In the genomic region with DNA sequence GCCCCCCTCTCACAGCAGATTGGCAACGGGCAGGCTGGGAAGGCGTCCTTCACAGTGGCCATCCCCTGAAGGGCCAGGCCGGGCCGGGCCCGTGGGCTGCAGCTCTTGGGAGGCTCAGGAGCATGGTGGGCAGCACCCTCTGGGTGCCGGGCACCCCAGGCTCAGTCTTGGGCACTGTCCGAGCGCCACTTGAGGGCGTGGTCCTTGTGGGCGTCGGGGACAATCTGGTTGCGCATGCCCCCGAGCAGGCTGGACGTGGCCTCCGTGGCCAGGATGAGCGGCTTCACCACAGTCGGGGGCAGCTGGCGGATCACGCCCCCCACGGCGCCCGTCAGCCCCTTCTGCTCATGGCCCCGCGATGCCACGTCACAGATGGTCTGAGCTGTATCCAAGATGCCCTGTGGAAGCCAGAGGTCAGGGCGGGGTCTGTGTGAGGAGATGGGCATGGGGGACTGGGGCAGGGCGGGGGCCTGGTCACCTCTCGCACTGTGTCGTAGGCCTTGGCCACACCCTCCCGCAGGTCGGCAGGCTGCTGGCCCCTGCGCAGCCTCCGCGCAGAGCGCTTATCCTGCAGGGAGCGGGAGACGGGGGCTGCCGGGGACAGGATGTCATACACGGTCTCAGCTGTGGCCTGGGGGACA, we compare ENCODE assay signal across 19 cellular contexts. TPM values are rescaled to one million over a fixed set of nuclear protein-coding genes. Genes with fewer than 3 reads are reported as not detected.
DNase-seq lines count a peak whose midpoint lies in the region; ATAC-seq, FAIRE-seq and TF ChIP-seq lines count a peak whose summit lies in the region.
"Had no signal": no experiment of that assay in that cellular context is flagged by ENCODE, and none has a peak within 500 bp of the region (broad histone marks: within the 10 kb centered on the region; RNA-seq: fewer than 3 reads in every experiment).

No MANE protein-coding gene starts in this region.

- intact Hi-C loops in CD8-positive, alpha-beta T cell (cut with DNase I, micrococcal nuclease): loop anchor here (1.0 to 2.0 kb wide), 4 partner anchors 16 to 108 kb away; a partner anchor contains a TSS
- intact Hi-C loops in K562 (cut with micrococcal nuclease): loop anchor here (1.0 to 5.0 kb wide), 2 partner anchors 48 to 108 kb away; no protein-coding TSS in a partner anchor

- POLR2A ChIA-PET in CD8-positive, alpha-beta T cell (lab: Charles Lee): interaction anchor here (1.5 to 27.7 kb wide), 3 partner anchors 16 to 40 kb away, joined by 4 to 810 read pairs (median 6); a partner anchor contains a TSS
- POLR2A ChIA-PET in K562 (lab: Yijun Ruan, JAX): interaction anchor here (0.6 kb wide), 2 partner anchors 45 to 88 kb away, joined by 4 to 5 read pairs; no protein-coding TSS in a partner anchor

- no peak overlapping the region for H3K27ac ChIP-seq in CD8-positive, alpha-beta T cell (ENCODE audit: low read depth, low read length)
- H3K27ac ChIP-seq in K562 (ENCODE audit: extremely low read depth, low read depth, low read length) (no peak overlapping the region), mucosa of rectum (ENCODE audit: low read depth in 2 of 2, low read length in 2 of 2) (peak overlapping the region; percentile 95 to 99)
- H3K27ac ChIP-seq: C4-2B had no signal

- no peaks in the 10 kb centered on the region for H3K27me3 ChIP-seq in CD8-positive, alpha-beta T cell (ENCODE audit: insufficient read depth, low read length)
- H3K27me3 ChIP-seq in K562 (ENCODE audit: control insufficient read depth in 2 of 2, insufficient read depth in 2 of 2, low read length in 2 of 2) (no peaks in the 10 kb centered on the region), mucosa of rectum (ENCODE audit: control insufficient read depth in 2 of 2, insufficient read depth in 2 of 2, low read length in 2 of 2) (no peaks in the 10 kb centered on the region)
- H3K27me3 ChIP-seq: heart left ventricle, uterus had no signal

- TF ChIP-seq CTCF in CD8-positive, alpha-beta T cell (IDR thresholded peaks at IDR 0.05): no peak
- TF ChIP-seq CTCF in K562 (IDR thresholded peaks at IDR 0.05 in 2 of 3, conservative IDR thresholded peaks at IDR 0.05 in 1 of 3; ENCODE audit: insufficient read depth in 2 of 3, low read depth in 1 of 3, low read length in 3 of 3): no peak

- TF ChIP-seq POLR2A in K562 (conservative IDR thresholded peaks at IDR 0.05): no peak

- no peaks in the 10 kb centered on the region for H4K20me1 ChIP-seq in K562 (replicated peaks; ENCODE audit: control insufficient read depth, insufficient read depth, low read length)

- no peak for FAIRE-seq in K562 (lab: Jason Lieb, UNC)
- FAIRE-seq: astrocyte, small intestine had no signal

- ATAC-seq in CD8-positive, alpha-beta T cell: no peak
- ATAC-seq in K562: peak; percentile 22
- ATAC-seq in HG03175 (IDR thresholded peaks at IDR 0.05; ENCODE audit: unreplicated experiment): no peak

- no peak for TF ChIP-seq EP300 in K562 (IDR thresholded peaks at IDR 0.05; ENCODE audit: low read length)

- no peak for DNase-seq in CD8-positive, alpha-beta T cell
- DNase-seq in K562 (ENCODE audit: extremely low read depth in 1 of 4, low spot score in 3 of 4) (no peak), NCI-H510A (lab: John Stamatoyannopoulos, UW) (no peak), cortex of kidney (lab: John Stamatoyannopoulos, UW) (no peak)
- DNase-seq: NCI-H1436 treated with DMSO at 0.1 percent for 48 hours had no signal

- peak overlapping the region in 1 of 2 experiments; percentile 79; a peak in 2 of 4 replicates for H3K9ac ChIP-seq in K562 (ENCODE audit: insufficient read depth in 1 of 2, low read depth in 2 of 2, low read length in 2 of 2)
- peak overlapping the region in 1 of 2 donors; percentile 98 for H3K9ac ChIP-seq in mucosa of rectum (ENCODE audit: low read depth in 1 of 2, low read length in 2 of 2)

- H3K27me3 Mint-ChIP-seq in CD8-positive, alpha-beta T cell (ENCODE audit: low read depth): no peaks in the 10 kb centered on the region
- H3K27me3 Mint-ChIP-seq: activated naive CD8-positive, alpha-beta T cell treated with anti-CD3 and anti-CD28 coated beads for 36 hours; naive thymus-derived CD8-positive, alpha-beta T cell had no signal

- no peaks in the 10 kb centered on the region for H3K9me1 ChIP-seq in K562 (ENCODE audit: control insufficient read depth, insufficient read depth, low read length)

- no peak for TF ChIP-seq RAD21 in K562 (CRISPR knock-in tag; conservative IDR thresholded peaks at IDR 0.05 in 1 of 2, IDR thresholded peaks at IDR 0.05 in 1 of 2)

- CTCF ChIA-PET in CD8-positive, alpha-beta T cell (lab: Charles Lee): interaction anchor here (0.6 to 30.0 kb wide), 16 partner anchors 7 to 206 kb away, joined by 3 to 1398 read pairs (median 8); a partner anchor contains a TSS
- CTCF ChIA-PET in K562 (lab: Yijun Ruan, JAX; ENCODE audit: low intra/inter-chr PET ratio): interaction anchor here (0.5 to 3.4 kb wide), 4 partner anchors 16 to 208 kb away, joined by 3 to 39 read pairs (median 8); no protein-coding TSS in a partner anchor

- H3K9me3 ChIP-seq in CD8-positive, alpha-beta T cell (ENCODE audit: low read length): no peaks in the 10 kb centered on the region
- H3K9me3 ChIP-seq in K562 (replicated peaks; ENCODE audit: control insufficient read depth, insufficient read depth, low read depth, low read length) (no peaks in the 10 kb centered on the region), mucosa of rectum (ENCODE audit: control insufficient read depth in 2 of 2, low read length in 2 of 2) (no peaks in the 10 kb centered on the region)
- H3K9me3 ChIP-seq: heart left ventricle, uterus had no signal

- peak overlapping the region; percentile 49 for H3K27ac Mint-ChIP-seq in CD8-positive, alpha-beta T cell
- H3K27ac Mint-ChIP-seq: activated naive CD8-positive, alpha-beta T cell treated with anti-CD3 and anti-CD28 coated beads for 36 hours had no signal

- 73% methylated on average over 36 of the region's 39 CpGs for WGBS in K562 (ENCODE audit: insufficient coverage, low coverage, missing lambda C conversion rate)

- no peak overlapping the region for H3K4me3 ChIP-seq in CD8-positive, alpha-beta T cell (ENCODE audit: low read depth, low read length)
- H3K4me3 ChIP-seq in K562 (no peak overlapping the region), mucosa of rectum (ENCODE audit: low read length in 2 of 2) (no peak overlapping the region)
- H3K4me3 ChIP-seq: heart left ventricle, uterus had no signal

- H3K79me2 ChIP-seq in K562 (ENCODE audit: control insufficient read depth, insufficient read depth, low read length): no peaks in the 10 kb centered on the region

- no peaks in the 10 kb centered on the region for H3K9me3 Mint-ChIP-seq in CD8-positive, alpha-beta T cell
- H3K9me3 Mint-ChIP-seq: activated naive CD8-positive, alpha-beta T cell treated with anti-CD3 and anti-CD28 coated beads for 36 hours; naive thymus-derived CD8-positive, alpha-beta T cell had no signal

- TSS peak; percentile 35 for BruUV-seq in K562 (replicated peaks; lab: Mats Ljungman, UMichigan)

- in situ Hi-C loops in K562 (cut with MboI): loop anchor here (5.0 kb wide), 2 partner anchors 48 to 108 kb away; no protein-coding TSS in a partner anchor

- no peaks in the 10 kb centered on the region for H3K36me3 ChIP-seq in CD8-positive, alpha-beta T cell (ENCODE audit: insufficient read depth, low read length)
- H3K36me3 ChIP-seq in K562 (ENCODE audit: control insufficient read depth, insufficient read depth, low read length) (peaks cover 46% of the 10 kb centered on the region; the same call in 2 of the 3 replicates), mucosa of rectum (ENCODE audit: control insufficient read depth in 2 of 2, insufficient read depth in 2 of 2, low read length in 2 of 2) (peaks cover 36 to 37% of the 10 kb centered on the region in 2 donors)
- H3K36me3 ChIP-seq: uterus had no signal

- peaks cover 4% of the 10 kb centered on the region for H3K4me1 ChIP-seq in CD8-positive, alpha-beta T cell (ENCODE audit: insufficient read depth, low read length)
- H3K4me1 ChIP-seq in K562 (replicated peaks in 1 of 2; ENCODE audit: control insufficient read depth in 2 of 2, insufficient read depth in 2 of 2, low read length in 2 of 2) (peaks cover 9 to 66% of the 10 kb centered on the region in 2 experiments; a peak in 4 of 5 replicates), mucosa of rectum (ENCODE audit: control insufficient read depth in 2 of 2, insufficient read depth in 2 of 2, low read length in 2 of 2) (peaks cover 13 to 23% of the 10 kb centered on the region in 2 donors)
- H3K4me1 ChIP-seq: uterus had no signal

- H3K4me2 ChIP-seq in K562 (ENCODE audit: insufficient read depth, low read length): no peak overlapping the region

- H3K36me3 Mint-ChIP-seq in CD8-positive, alpha-beta T cell: peaks cover 43% of the 10 kb centered on the region

- H3K4me3 Mint-ChIP-seq in CD8-positive, alpha-beta T cell: no peak overlapping the region
- H3K4me3 Mint-ChIP-seq: activated naive CD8-positive, alpha-beta T cell treated with anti-CD3 and anti-CD28 coated beads for 36 hours had no signal

- H3K4me1 Mint-ChIP-seq in CD8-positive, alpha-beta T cell (ENCODE audit: low read depth): peaks cover 2% of the 10 kb centered on the region

- no peak overlapping the region for H2AFZ ChIP-seq in K562 (ENCODE audit: low read depth, low read length)

RNA-seq across cellular contexts. Expression of a gene that starts 16.5 kb away (rescaled TPM):
- 100 to 1,000 TPM; 187 to 212 TPM for total RNA-seq in CD8-positive, alpha-beta T cell
- 20.8 and 92.1 TPM in 2 replicates for total RNA-seq in K562 (2011; cell fraction: chromatin; rRNA removed; ENCODE audit: low replicate concordance)
- 57.7 and 64.3 TPM in 2 replicates for total RNA-seq in K562 (2011; cell fraction: nucleolus; rRNA removed)
- 24.2 and 37.8 TPM in 2 replicates for total RNA-seq in K562 (2011; cell fraction: nucleoplasm; rRNA removed)
- total RNA-seq in K562 (2014; rRNA removed): 39.1 and 40.0 TPM in 2 replicates
- total RNA-seq in K562 (2014; rRNA removed; fragmentation: Illumina TruSeq; extraction: Trizol): 7.2 and 11.5 TPM in 2 replicates
- 12.7 and 12.9 TPM in 2 replicates for total RNA-seq in K562 (2015; rRNA removed; fragmentation: Illumina TruSeq; extraction: Trizol)
- 65.0 and 69.6 TPM in 2 replicates for total RNA-seq in K562 (2021)
- 16.4 and 34.2 TPM in 2 replicates for polyA plus RNA-seq in K562 (2011; rRNA removed)
- 30.6 and 56.6 TPM in 2 replicates for polyA plus RNA-seq in K562 (2011; cell fraction: cytosol; rRNA removed)
- polyA plus RNA-seq in K562 (2011; cell fraction: nucleus; rRNA removed): 30.2 and 48.9 TPM in 2 replicates
- 38.5 and 52.8 TPM in 2 replicates for polyA plus RNA-seq in K562 (2012)
- polyA plus RNA-seq in K562 (2014; fragmentation: Illumina TruSeq; extraction: Trizol): 41.0 and 45.1 TPM in 2 replicates
- under 1 TPM; 0.46 to 0.59 TPM for polyA plus RNA-seq in K562 (2014; fragmentation: Nextera tagmentation; extraction: Ambion mirVana)
- 26.8 and 27.3 TPM in 2 replicates for polyA plus RNA-seq in K562 (2014; rRNA removed)
- polyA minus RNA-seq in K562 (2011; rRNA and poly(A)+ RNA removed): 26.8 and 39.2 TPM in 2 replicates
- 50.9 and 64.3 TPM in 2 replicates for polyA minus RNA-seq in K562 (2011; cell fraction: cytosol; rRNA and poly(A)+ RNA removed)
- 17.4 and 22.8 TPM in 2 replicates for polyA minus RNA-seq in K562 (2011; cell fraction: nucleus; rRNA and poly(A)+ RNA removed)

RNA-seq across cellular contexts. Expression of a gene that starts 22.1 kb away (rescaled TPM):
- 100 to 1,000 TPM; 285 to 311 TPM for total RNA-seq in CD8-positive, alpha-beta T cell
- 50.6 and 183 TPM in 2 replicates for total RNA-seq in K562 (2011; cell fraction: chromatin; rRNA removed; ENCODE audit: low replicate concordance)
- total RNA-seq in K562 (2011; cell fraction: nucleolus; rRNA removed): 131 and 133 TPM in 2 replicates
- 70.0 and 70.2 TPM in 2 replicates for total RNA-seq in K562 (2011; cell fraction: nucleoplasm; rRNA removed)
- 22.2 and 22.4 TPM in 2 replicates for total RNA-seq in K562 (2014; rRNA removed)
- total RNA-seq in K562 (2014; rRNA removed; fragmentation: Illumina TruSeq; extraction: Trizol): 3.2 and 3.6 TPM in 2 replicates
- 6.2 and 7.7 TPM in 2 replicates for total RNA-seq in K562 (2015; rRNA removed; fragmentation: Illumina TruSeq; extraction: Trizol)
- 37.7 and 45.9 TPM in 2 replicates for total RNA-seq in K562 (2021)
- 4.6 and 11.2 TPM in 2 replicates for polyA plus RNA-seq in K562 (2011; rRNA removed)
- 6.2 and 17.3 TPM in 2 replicates for polyA plus RNA-seq in K562 (2011; cell fraction: cytosol; rRNA removed)
- 42.8 and 78.0 TPM in 2 replicates for polyA plus RNA-seq in K562 (2011; cell fraction: nucleus; rRNA removed)
- polyA plus RNA-seq in K562 (2012): 22.5 and 32.9 TPM in 2 replicates
- polyA plus RNA-seq in K562 (2014; fragmentation: Illumina TruSeq; extraction: Trizol): 5.2 and 15.8 TPM in 2 replicates
- under 1 TPM; 0.25 to 0.53 TPM for polyA plus RNA-seq in K562 (2014; fragmentation: Nextera tagmentation; extraction: Ambion mirVana)
- polyA plus RNA-seq in K562 (2014; rRNA removed): 21.0 and 21.6 TPM in 2 replicates
- polyA minus RNA-seq in K562 (2011; rRNA and poly(A)+ RNA removed): 5.7 and 7.2 TPM in 2 replicates
- polyA minus RNA-seq in K562 (2011; cell fraction: cytosol; rRNA and poly(A)+ RNA removed): 18.2 and 19.4 TPM in 2 replicates
- 45.1 and 49.8 TPM in 2 replicates for polyA minus RNA-seq in K562 (2011; cell fraction: nucleus; rRNA and poly(A)+ RNA removed)

RNA-seq across cellular contexts. Expression of a gene that starts 29.6 kb away (rescaled TPM):
- 10 to 100 TPM; 14.8 to 18.0 TPM for total RNA-seq in CD8-positive, alpha-beta T cell
- 18.6 and 35.5 TPM in 2 replicates for total RNA-seq in K562 (2011; cell fraction: chromatin; rRNA removed; ENCODE audit: low replicate concordance)
- total RNA-seq in K562 (2011; cell fraction: nucleolus; rRNA removed): 16.1 and 22.7 TPM in 2 replicates
- 17.8 and 18.6 TPM in 2 replicates for total RNA-seq in K562 (2011; cell fraction: nucleoplasm; rRNA removed)
- total RNA-seq in K562 (2014; rRNA removed) (3.3 and 5.2 TPM in 2 replicates), K562 (2014; rRNA removed; fragmentation: Illumina TruSeq; extraction: Trizol) (1.8 and 3.2 TPM in 2 replicates), K562 (2015; rRNA removed; fragmentation: Illumina TruSeq; extraction: Trizol) (2.5 and 2.6 TPM in 2 replicates), K562 (2021) (6.4 and 7.8 TPM in 2 replicates)
- polyA plus RNA-seq in K562 (2011; rRNA removed) (7.3 and 11.1 TPM in 2 replicates), K562 (2014; fragmentation: Illumina TruSeq; extraction: Trizol) (5.1 and 5.2 TPM in 2 replicates), K562 (2014; fragmentation: Nextera tagmentation; extraction: Ambion mirVana) (under 1 TPM; 0.10 to 0.13 TPM), K562 (2014; rRNA removed) (5.1 and 6.1 TPM in 2 replicates)
- 9.0 and 9.1 TPM in 2 replicates for polyA plus RNA-seq in K562 (2011; cell fraction: cytosol; rRNA removed)
- polyA plus RNA-seq in K562 (2011; cell fraction: nucleus; rRNA removed): 46.9 and 48.0 TPM in 2 replicates
- 5.8 and 10.7 TPM in 2 replicates for polyA plus RNA-seq in K562 (2012)
- polyA minus RNA-seq in K562 (2011; rRNA and poly(A)+ RNA removed): 3.4 and 4.0 TPM in 2 replicates
- polyA minus RNA-seq in K562 (2011; cell fraction: cytosol; rRNA and poly(A)+ RNA removed): 3.6 and 3.9 TPM in 2 replicates
- polyA minus RNA-seq in K562 (2011; cell fraction: nucleus; rRNA and poly(A)+ RNA removed): 4.8 and 5.9 TPM in 2 replicates

RNA-seq across cellular contexts. Expression of a gene that starts 40.8 kb away (rescaled TPM):
- total RNA-seq in CD8-positive, alpha-beta T cell: not detected
- total RNA-seq in K562 (2011; cell fraction: chromatin; rRNA removed; ENCODE audit: low replicate concordance): not detected in 2 replicates
- total RNA-seq in K562 (2011; cell fraction: nucleolus; rRNA removed): not detected in 2 replicates
- total RNA-seq in K562 (2011; cell fraction: nucleoplasm; rRNA removed): not detected in 2 replicates
- total RNA-seq in K562 (2014; rRNA removed) (not detected in 2 replicates), K562 (2014; rRNA removed; fragmentation: Illumina TruSeq; extraction: Trizol) (not detected in 2 replicates), K562 (2015; rRNA removed; fragmentation: Illumina TruSeq; extraction: Trizol) (0.22 TPM in 1 of 2 replicates, not detected in the other), K562 (2021) (not detected in 2 replicates)
- polyA plus RNA-seq in K562 (2011; rRNA removed) (not detected in 2 replicates), K562 (2014; fragmentation: Illumina TruSeq; extraction: Trizol) (not detected in 2 replicates), K562 (2014; fragmentation: Nextera tagmentation; extraction: Ambion mirVana) (under 1 TPM in 1 of 2 experiments, not detected in 1; 0.17 TPM), K562 (2014; rRNA removed) (1.4 TPM in 1 of 2 replicates, not detected in the other)
- polyA plus RNA-seq in K562 (2011; cell fraction: cytosol; rRNA removed): not detected in 2 replicates
- polyA plus RNA-seq in K562 (2011; cell fraction: nucleus; rRNA removed): 0.74 and 0.88 TPM in 2 replicates
- polyA plus RNA-seq in K562 (2012): not detected in 2 replicates
- polyA minus RNA-seq in K562 (2011; rRNA and poly(A)+ RNA removed): not detected in 2 replicates
- polyA minus RNA-seq in K562 (2011; cell fraction: cytosol; rRNA and poly(A)+ RNA removed): not detected in 2 replicates
- polyA minus RNA-seq in K562 (2011; cell fraction: nucleus; rRNA and poly(A)+ RNA removed): not detected in 2 replicates
- total RNA-seq: activated naive CD8-positive, alpha-beta T cell treated with anti-CD3 and anti-CD28 coated beads for 36 hours; astrocyte; epithelial cell of proximal tubule; left cardiac atrium; OCI-LY7; omental fat pad; uterus had no signal
- polyA plus RNA-seq: AG04450; heart left ventricle; naive thymus-derived CD8-positive, alpha-beta T cell had no signal

RNA-seq across cellular contexts. Expression of a gene that starts 50.5 kb away (rescaled TPM):
- 1 to 10 TPM; 6.5 to 7.9 TPM for total RNA-seq in CD8-positive, alpha-beta T cell
- total RNA-seq in K562 (2011; cell fraction: chromatin; rRNA removed; ENCODE audit: low replicate concordance): 19.1 and 64.6 TPM in 2 replicates
- total RNA-seq in K562 (2011; cell fraction: nucleolus; rRNA removed): 33.3 and 37.9 TPM in 2 replicates
- 16.2 and 19.7 TPM in 2 replicates for total RNA-seq in K562 (2011; cell fraction: nucleoplasm; rRNA removed)
- total RNA-seq in K562 (2014; rRNA removed): 4.0 and 7.1 TPM in 2 replicates
- 0.99 and 1.1 TPM in 2 replicates for total RNA-seq in K562 (2014; rRNA removed; fragmentation: Illumina TruSeq; extraction: Trizol)
- 2.1 and 2.5 TPM in 2 replicates for total RNA-seq in K562 (2015; rRNA removed; fragmentation: Illumina TruSeq; extraction: Trizol)
- total RNA-seq in K562 (2021): 7.4 and 8.8 TPM in 2 replicates
- polyA plus RNA-seq in K562 (2011; rRNA removed): 2.2 and 3.6 TPM in 2 replicates
- 2.0 and 4.5 TPM in 2 replicates for polyA plus RNA-seq in K562 (2011; cell fraction: cytosol; rRNA removed)
- polyA plus RNA-seq in K562 (2011; cell fraction: nucleus; rRNA removed): 15.1 and 28.5 TPM in 2 replicates
- polyA plus RNA-seq in K562 (2012): 4.7 and 6.3 TPM in 2 replicates
- 1.8 and 4.6 TPM in 2 replicates for polyA plus RNA-seq in K562 (2014; fragmentation: Illumina TruSeq; extraction: Trizol)
- polyA plus RNA-seq in K562 (2014; fragmentation: Nextera tagmentation; extraction: Ambion mirVana): under 1 TPM; 0.04 to 0.08 TPM
- 7.9 and 11.8 TPM in 2 replicates for polyA plus RNA-seq in K562 (2014; rRNA removed)
- 2.1 and 3.0 TPM in 2 replicates for polyA minus RNA-seq in K562 (2011; rRNA and poly(A)+ RNA removed)
- 3.2 and 3.5 TPM in 2 replicates for polyA minus RNA-seq in K562 (2011; cell fraction: cytosol; rRNA and poly(A)+ RNA removed)
- polyA minus RNA-seq in K562 (2011; cell fraction: nucleus; rRNA and poly(A)+ RNA removed): 12.1 and 12.2 TPM in 2 replicates

Comparison
In these comparisons a context has a peak if more than half of its experiments do, and no peak if none do; other contexts are left out.
1. H3K27ac ChIP-seq: peak in mucosa of rectum (2 of 2); none in CD8-positive, alpha-beta T cell (single experiment) and K562 (single experiment).